Comparison of ENCODE assay signal across 8 cellular contexts in the genomic region with DNA sequence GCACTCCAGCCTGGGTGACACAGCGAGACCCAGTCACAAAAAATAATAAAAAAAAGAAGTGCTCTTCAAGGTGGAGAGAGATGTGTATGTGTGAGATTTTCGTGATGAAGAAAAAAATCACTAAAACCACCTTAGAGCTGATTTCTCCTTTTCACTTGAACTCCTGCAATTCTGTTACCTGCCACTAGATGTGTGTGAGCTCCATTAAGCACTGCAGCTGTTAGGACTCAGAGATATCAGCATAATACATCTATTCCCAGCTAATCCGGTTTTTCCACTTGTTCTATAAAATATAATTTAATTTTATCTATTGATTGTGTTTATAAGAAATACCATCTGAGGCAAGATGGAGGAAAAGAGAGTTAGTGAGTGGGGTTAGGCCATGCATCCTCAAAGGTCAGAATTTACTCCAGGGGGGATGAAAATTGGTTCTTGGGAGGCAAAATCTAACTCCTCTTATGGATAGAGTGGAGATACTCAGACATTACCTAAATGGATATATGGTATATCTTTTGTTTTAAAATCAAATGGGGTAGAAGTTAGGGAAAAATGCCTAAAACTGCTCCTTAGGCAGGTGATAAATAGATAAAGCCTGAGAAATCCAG.
DNase-seq lines count a peak whose midpoint lies in the region; ATAC-seq and TF ChIP-seq lines count a peak whose summit lies in the region.

No MANE protein-coding gene starts in this region.

- H3K27ac Mint-ChIP-seq in activated CD8-positive, alpha-beta T cell treated with anti-CD3 and anti-CD28 coated beads for 36 hours = no peak overlapping the region
- H3K27ac Mint-ChIP-seq in activated CD8-positive, alpha-beta T cell treated with anti-CD3 and anti-CD28 coated beads, Interleukin-2, amount 10 ng/mL, durations not matched to agents 7 days and 5 days = no peak overlapping the region
- H3K27ac Mint-ChIP-seq in osteocyte (ENCODE audit: unreplicated experiment) = no peak overlapping the region

- H3K9me3 Mint-ChIP-seq in activated CD8-positive, alpha-beta T cell treated with anti-CD3 and anti-CD28 coated beads for 36 hours = no peaks in the 10 kb centered on the region
- H3K9me3 Mint-ChIP-seq in activated CD8-positive, alpha-beta T cell treated with anti-CD3 and anti-CD28 coated beads, Interleukin-2, amount 10 ng/mL, durations not matched to agents 7 days and 5 days (ENCODE audit: insufficient read depth) = no peaks in the 10 kb centered on the region
- H3K9me3 Mint-ChIP-seq in osteocyte (ENCODE audit: unreplicated experiment) = no peaks in the 10 kb centered on the region

- peak; percentile 76 for TF ChIP-seq CTCF in activated CD8-positive, alpha-beta T cell treated with anti-CD3 and anti-CD28 coated beads for 36 hours (IDR thresholded peaks at IDR 0.05)
- TF ChIP-seq CTCF in coronary artery (IDR thresholded peaks at IDR 0.05) (peak; percentile 46), osteocyte (IDR thresholded peaks at IDR 0.05) (peak; percentile 64)

- CTCF ChIA-PET in activated CD8-positive, alpha-beta T cell treated with anti-CD3 and anti-CD28 coated beads for 36 hours (lab: Charles Lee) = interaction anchor here (0.7 to 3.0 kb wide), 11 partner anchors 9 to 861 kb away, joined by 3 to 27 read pairs (median 6); no protein-coding TSS in a partner anchor
- CTCF ChIA-PET in activated CD8-positive, alpha-beta T cell treated with anti-CD3 and anti-CD28 coated beads, Interleukin-2, amount 10 ng/mL, durations not matched to agents 7 days and 5 days (lab: Charles Lee) = interaction anchor here (1.0 to 2.4 kb wide), 14 partner anchors 9 to 861 kb away, joined by 3 to 10 read pairs (median 6); no protein-coding TSS in a partner anchor

- intact Hi-C loops in activated CD8-positive, alpha-beta T cell treated with anti-CD3 and anti-CD28 coated beads for 36 hours (cut with micrococcal nuclease) = no loop called here

- peaks cover 8% of the 10 kb centered on the region for H3K27me3 Mint-ChIP-seq in activated CD8-positive, alpha-beta T cell treated with anti-CD3 and anti-CD28 coated beads for 36 hours
- H3K27me3 Mint-ChIP-seq in activated CD8-positive, alpha-beta T cell treated with anti-CD3 and anti-CD28 coated beads, Interleukin-2, amount 10 ng/mL, durations not matched to agents 7 days and 5 days (ENCODE audit: low read depth) = peaks cover 7% of the 10 kb centered on the region
- peaks cover 31% of the 10 kb centered on the region for H3K27me3 Mint-ChIP-seq in osteocyte (ENCODE audit: unreplicated experiment)

- no peaks in the 10 kb centered on the region for H3K4me1 Mint-ChIP-seq in activated CD8-positive, alpha-beta T cell treated with anti-CD3 and anti-CD28 coated beads for 36 hours (ENCODE audit: low read depth)
- no peaks in the 10 kb centered on the region for H3K4me1 Mint-ChIP-seq in activated CD8-positive, alpha-beta T cell treated with anti-CD3 and anti-CD28 coated beads, Interleukin-2, amount 10 ng/mL, durations not matched to agents 7 days and 5 days (ENCODE audit: low read depth)
- H3K4me1 Mint-ChIP-seq in osteocyte (ENCODE audit: unreplicated experiment) = no peaks in the 10 kb centered on the region

- DNase-seq in activated CD8-positive, alpha-beta T cell treated with anti-CD3 and anti-CD28 coated beads for 36 hours = no peak
- no peak for DNase-seq in activated CD8-positive, alpha-beta T cell treated with anti-CD3 and anti-CD28 coated beads, Interleukin-2, amount 10 ng/mL, durations not matched to agents 7 days and 5 days
- DNase-seq in NCI-H526 treated with DMSO at 0.1 percent for 48 hours (lab: John Stamatoyannopoulos, UW) (peak; percentile 19), coronary artery (ENCODE audit: low spot score) (no peak), osteocyte (ENCODE audit: extremely low spot score, unreplicated experiment) (no peak), NCI-H226 (no peak), NK-92 (lab: John Stamatoyannopoulos, UW; ENCODE audit: unreplicated experiment) (no peak)

- H3K36me3 Mint-ChIP-seq in activated CD8-positive, alpha-beta T cell treated with anti-CD3 and anti-CD28 coated beads for 36 hours (ENCODE audit: low read depth) = no peaks in the 10 kb centered on the region
- H3K36me3 Mint-ChIP-seq in activated CD8-positive, alpha-beta T cell treated with anti-CD3 and anti-CD28 coated beads, Interleukin-2, amount 10 ng/mL, durations not matched to agents 7 days and 5 days (ENCODE audit: low read depth) = no peaks in the 10 kb centered on the region
- no peaks in the 10 kb centered on the region for H3K36me3 Mint-ChIP-seq in osteocyte (ENCODE audit: unreplicated experiment)

- H3K4me3 ChIP-seq in coronary artery = no peak overlapping the region

- POLR2A ChIA-PET in activated CD8-positive, alpha-beta T cell treated with anti-CD3 and anti-CD28 coated beads for 36 hours (lab: Charles Lee) = interaction anchor here (0.6 kb wide), 1 partner anchor 61 kb away, joined by 3 read pairs; no protein-coding TSS in a partner anchor
- POLR2A ChIA-PET in activated CD8-positive, alpha-beta T cell treated with anti-CD3 and anti-CD28 coated beads, Interleukin-2, amount 10 ng/mL, durations not matched to agents 7 days and 5 days (lab: Charles Lee) = no interaction called here

- ATAC-seq in activated CD8-positive, alpha-beta T cell treated with anti-CD3 and anti-CD28 coated beads for 36 hours = no peak
- ATAC-seq in activated CD8-positive, alpha-beta T cell treated with anti-CD3 and anti-CD28 coated beads, Interleukin-2, amount 10 ng/mL, durations not matched to agents 7 days and 5 days = no peak
- peak; percentile 82 for ATAC-seq in HG02678 (IDR thresholded peaks at IDR 0.05; ENCODE audit: unreplicated experiment)

- H3K4me3 Mint-ChIP-seq in activated CD8-positive, alpha-beta T cell treated with anti-CD3 and anti-CD28 coated beads for 36 hours = no peak overlapping the region
- H3K4me3 Mint-ChIP-seq in activated CD8-positive, alpha-beta T cell treated with anti-CD3 and anti-CD28 coated beads, Interleukin-2, amount 10 ng/mL, durations not matched to agents 7 days and 5 days = no peak overlapping the region
- no peak overlapping the region for H3K4me3 Mint-ChIP-seq in osteocyte (ENCODE audit: unreplicated experiment)

- no peak overlapping the region for H3K27ac ChIP-seq in coronary artery
